22 cellular contexts compared by ENCODE assay signal in genomic region chr1:11931845-11932244, GRCh38. TPM values are rescaled to one million over a fixed set of nuclear protein-coding genes. Genes with fewer than 3 reads are reported as not detected.
DNase-seq lines count a peak whose midpoint lies in the region; ATAC-seq and TF ChIP-seq lines count a peak whose summit lies in the region.
"Had no signal": no experiment of that assay in that cellular context is flagged by ENCODE, and none has a peak within 500 bp of the region (broad histone marks: within the 10 kb centered on the region; RNA-seq: fewer than 3 reads in every experiment).

No MANE protein-coding gene starts in this region.

- H3K4me1 Mint-ChIP-seq in WTC11 = peaks cover 14% of the 10 kb centered on the region

- CTCF ChIA-PET in WTC11 (lab: Charles Lee) = interaction anchor here (4.0 kb wide), 1 partner anchor 35 kb away, joined by 15 read pairs; no protein-coding TSS in a partner anchor

- H3K27me3 ChIP-seq in left ventricle myocardium inferior (ENCODE audit: low read depth) (no peaks in the 10 kb centered on the region), right atrium auricular region (no peaks in the 10 kb centered on the region), psoas muscle (ENCODE audit: insufficient read depth in 3 of 3, low read length in 2 of 3) (no peaks in the 10 kb centered on the region)
- H3K27me3 ChIP-seq: BE2C; BLaER1 treated with 17β-estradiol and CSF1 and Interleukin-3, amounts not matched to agents 10 nM and 100 nM had no signal

- H3K4me3 ChIP-seq in left ventricle myocardium inferior = no peak overlapping the region
- no peak overlapping the region for H3K4me3 ChIP-seq in right atrium auricular region
- no peak overlapping the region for H3K4me3 ChIP-seq in psoas muscle
- H3K4me3 ChIP-seq: A549; BLaER1 treated with 17β-estradiol and CSF1 and Interleukin-3, amounts not matched to agents 10 nM and 100 nM; GM23338 had no signal

- no peak for DNase-seq in left ventricle myocardium inferior
- DNase-seq in right atrium auricular region (ENCODE audit: low spot score) = no peak
- no peak for DNase-seq in WTC11 (ENCODE audit: low spot score)
- DNase-seq in psoas muscle = no peak
- DNase-seq in NCI-H1436 treated with DMSO at 0.1 percent for 48 hours (lab: John Stamatoyannopoulos, UW) = no peak
- no peak for DNase-seq in NCI-H2196 treated with DMSO at 0.1 percent for 48 hours (lab: John Stamatoyannopoulos, UW; ENCODE audit: unreplicated experiment)
- DNase-seq: 8988T; ACHN; AML-193; BE2C; CD4-positive, alpha-beta T cell; CD8-positive, alpha-beta memory T cell; DMS79; EL; GDM1; H9; HFFc6 had no signal

- H3K27ac ChIP-seq in left ventricle myocardium inferior (replicated peaks) (peak overlapping the region; percentile 92), right atrium auricular region (no peak overlapping the region), psoas muscle (peak overlapping the region; percentile 78)

- H3K36me3 ChIP-seq in left ventricle myocardium inferior (no peaks in the 10 kb centered on the region), right atrium auricular region (no peaks in the 10 kb centered on the region), psoas muscle (ENCODE audit: insufficient read depth in 1 of 2, low read depth in 1 of 2) (no peaks in the 10 kb centered on the region)
- H3K36me3 ChIP-seq: BE2C had no signal

- no peaks in the 10 kb centered on the region for H3K27me3 Mint-ChIP-seq in WTC11 (ENCODE audit: low read depth)
- H3K27me3 Mint-ChIP-seq: CD4-positive, alpha-beta T cell had no signal

- intact Hi-C loops in left ventricle myocardium inferior (cut with micrococcal nuclease) (no loop called here), psoas muscle (cut with DNase I) (loop anchor here in 1 of 2 donors (5.0 kb wide), 1 partner anchor 35 kb away; no protein-coding TSS in a partner anchor)

- POLR2A ChIA-PET in WTC11 (lab: Charles Lee) = no interaction called here

- ATAC-seq in WTC11 (no peak), psoas muscle (no peak)
- ATAC-seq: A549, GM23338, HCT116 had no signal

- no peaks in the 10 kb centered on the region for H3K9me3 ChIP-seq in left ventricle myocardium inferior (replicated peaks)
- H3K9me3 ChIP-seq in right atrium auricular region = no peaks in the 10 kb centered on the region
- H3K9me3 ChIP-seq in psoas muscle = no peaks in the 10 kb centered on the region
- H3K9me3 ChIP-seq: A549; BE2C; BLaER1 treated with 17β-estradiol and CSF1 and Interleukin-3, amounts not matched to agents 10 nM and 100 nM had no signal

- WGBS in psoas muscle, 3 donors = 77 to 90% (median 78%) methylated on average over 10 of the region's 10 CpGs

- no peak overlapping the region for H3K4me3 Mint-ChIP-seq in WTC11
- H3K4me3 Mint-ChIP-seq: CD14-positive monocyte; CD4-positive, alpha-beta T cell; GM23338; H9 had no signal

- H3K9me3 Mint-ChIP-seq in WTC11 = no peaks in the 10 kb centered on the region
- H3K9me3 Mint-ChIP-seq: CD14-positive monocyte; CD4-positive, alpha-beta T cell; CD8-positive, alpha-beta memory T cell; GM23338; H9; HFFc6 had no signal

- H3K4me1 ChIP-seq in left ventricle myocardium inferior = peaks cover 77% of the 10 kb centered on the region
- peaks cover 0 to 42% of the 10 kb centered on the region in 2 donors for H3K4me1 ChIP-seq in right atrium auricular region
- H3K4me1 ChIP-seq in psoas muscle = peaks cover 46% of the 10 kb centered on the region
- H3K4me1 ChIP-seq: BE2C had no signal

- H3K27ac Mint-ChIP-seq in WTC11 = no peak overlapping the region
- H3K27ac Mint-ChIP-seq: CD14-positive monocyte; CD4-positive, alpha-beta T cell; CD8-positive, alpha-beta memory T cell; GM23338 had no signal

- no peak for TF ChIP-seq CTCF in left ventricle myocardium inferior (IDR thresholded peaks at IDR 0.05; ENCODE audit: borderline replicate concordance)
- TF ChIP-seq CTCF in right atrium auricular region (IDR thresholded peaks at IDR 0.05) = no peak
- no peak for TF ChIP-seq CTCF in WTC11 (IDR thresholded peaks at IDR 0.05)
- no peak for TF ChIP-seq CTCF in psoas muscle (IDR thresholded peaks at IDR 0.05)

- H3K36me3 Mint-ChIP-seq in WTC11 = no peaks in the 10 kb centered on the region
- H3K36me3 Mint-ChIP-seq: CD14-positive monocyte; CD8-positive, alpha-beta memory T cell had no signal

TF ChIP-seq in WTC11, 78 proteins besides CTCF, POLR2A, EP300 and RAD21:
- TF ChIP-seq TP53 (CRISPR knock-in tag; IDR thresholded peaks at IDR 0.05) (no peak), NR1H2 (CRISPR knock-in tag; IDR thresholded peaks at IDR 0.05) (no peak), TCF7 (CRISPR knock-in tag; IDR thresholded peaks at IDR 0.05; ENCODE audit: low read depth) (no peak), HMGA2 (CRISPR knock-in tag; IDR thresholded peaks at IDR 0.05) (peak; percentile 98)

RNA-seq across cellular contexts. Expression of gene PLOD1, which starts 2.7 kb away (rescaled TPM):
- total RNA-seq in left ventricle myocardium inferior (61.6 TPM), right atrium auricular region (10 to 100 TPM; 56.1 to 58.1 TPM), WTC11 (2021) (46.9 to 73.8 TPM (median 67.3 TPM) in 3 replicates), psoas muscle (10 to 100 TPM; 25.1 to 52.3 (median 35.7) TPM)
- polyA plus RNA-seq in psoas muscle = 10 to 100 TPM; 33.5 to 48.6 (median 39.1) TPM

RNA-seq across cellular contexts. Expression of gene KIAA2013, which starts 5.6 kb away (rescaled TPM):
- total RNA-seq in left ventricle myocardium inferior = 40.9 TPM
- total RNA-seq in right atrium auricular region = 10 to 100 TPM; 70.8 to 73.2 TPM
- 45.3 to 50.2 TPM (median 45.6 TPM) in 3 replicates for total RNA-seq in WTC11 (2021)
- total RNA-seq in psoas muscle = 10 to 100 TPM; 29.7 to 35.8 (median 33.4) TPM
- 10 to 100 TPM; 24.4 to 79.7 (median 34.7) TPM for polyA plus RNA-seq in psoas muscle

RNA-seq across cellular contexts. Expression of gene MFN2, which starts 48.4 kb away (rescaled TPM):
- total RNA-seq in left ventricle myocardium inferior (663 TPM), right atrium auricular region (100 to 1,000 TPM; 367 to 466 TPM), WTC11 (2021) (56.8 to 63.0 TPM (median 59.8 TPM) in 3 replicates), psoas muscle (100 to 1,000 TPM; 245 to 542 (median 320) TPM)
- polyA plus RNA-seq in psoas muscle = 100 to 1,000 TPM; 163 to 225 (median 177) TPM

Comparison
In these comparisons a context has a peak if more than half of its experiments do, and no peak if none do; other contexts are left out.
1. H3K27ac ChIP-seq: peak in left ventricle myocardium inferior (single experiment) and psoas muscle (single experiment); none in right atrium auricular region (0 of 2).